Comparison of ENCODE assay signal across 8 cellular contexts in genomic region chr10:80187465-80188409, GRCh38. TPM values are rescaled to one million over a fixed set of nuclear protein-coding genes. Genes with fewer than 3 reads are reported as not detected.
DNase-seq lines count a peak whose midpoint lies in the region; ATAC-seq and FAIRE-seq lines count a peak whose summit lies in the region.

No MANE protein-coding gene starts in this region.

- FAIRE-seq in HTR-8/SVneo (lab: Jason Lieb, UNC) = no peak

- DNase-seq in NCI-H510A treated with DMSO at 0.1 percent for 48 hours (lab: John Stamatoyannopoulos, UW) = peak; percentile 80
- DNase-seq in activated T-cell treated with anti-CD3 and anti-CD28 coated beads for 1 hour (ENCODE audit: low read depth) = peak; percentile 66
- no peak for DNase-seq in left lobe of liver (ENCODE audit: low spot score)
- peak; percentile 39 to 73 for DNase-seq in stimulated activated CD8-positive, alpha-beta memory T cell treated with anti-CD3 and anti-CD28 coated beads, Interleukin-7, amount 100 ng/mL, for 48 hours (ENCODE audit: extremely low read depth in 1 of 2, low read depth in 1 of 2)
- DNase-seq in HTR-8/SVneo (ENCODE audit: insufficient read length, low spot score) = no peak
- no peak for DNase-seq in kidney glomerular epithelial cell (lab: John Stamatoyannopoulos, UW)

- ATAC-seq in GM18858 (IDR thresholded peaks at IDR 0.05; ENCODE audit: unreplicated experiment) (peak; percentile 76), HG02798 (IDR thresholded peaks at IDR 0.05; ENCODE audit: poor library complexity, unreplicated experiment) (peak; percentile 91), left lobe of liver (peak; percentile 61)

RNA-seq across cellular contexts. Expression of gene ANXA11, which starts 17.6 kb away (rescaled TPM):
- total RNA-seq in left lobe of liver = 42.7 TPM

RNA-seq across cellular contexts. Expression of gene PLAC9, which starts 55.2 kb away (rescaled TPM):
- total RNA-seq in left lobe of liver = 2.2 TPM

Comparison
In these comparisons a context has a peak if more than half of its experiments do, and no peak if none do; other contexts are left out.
1. DNase-seq: peak in NCI-H510A treated with DMSO at 0.1 percent for 48 hours (single experiment), activated T-cell treated with anti-CD3 and anti-CD28 coated beads for 1 hour (single experiment) and stimulated activated CD8-positive, alpha-beta memory T cell treated with anti-CD3 and anti-CD28 coated beads, Interleukin-7, amount 100 ng/mL, for 48 hours (2 of 2); none in left lobe of liver (single experiment), HTR-8/SVneo (single experiment) and kidney glomerular epithelial cell (single experiment).
2. Peak in every context shown above with its lines, with median percentiles within 50 percentile points of each other: ATAC-seq.